Comparison of ENCODE assay signal across 17 cellular contexts in the genomic region with DNA sequence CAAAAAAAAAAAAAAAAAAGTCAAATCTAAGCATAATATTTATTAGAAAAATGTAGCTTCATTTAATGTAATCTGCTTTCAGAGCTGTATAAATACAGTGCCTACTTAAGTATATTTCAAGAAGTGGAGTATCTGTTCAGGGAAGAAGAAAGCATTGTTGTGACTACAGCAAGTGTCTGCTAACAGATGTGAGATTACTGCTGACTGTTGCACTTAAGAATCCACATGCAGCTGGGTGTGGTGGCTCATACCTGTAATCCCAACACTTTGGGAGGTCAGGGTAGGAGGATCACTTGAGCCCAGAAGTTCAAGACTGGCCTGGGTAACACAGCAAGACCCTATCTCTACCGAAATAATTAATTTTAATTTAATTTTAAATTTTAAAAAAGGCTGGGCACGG. TPM values are rescaled to one million over a fixed set of nuclear protein-coding genes. Genes with fewer than 3 reads are reported as not detected.
"Had no signal": no experiment of that assay in that cellular context is flagged by ENCODE, and none has a peak within 500 bp of the region (broad histone marks: within the 10 kb centered on the region; RNA-seq: fewer than 3 reads in every experiment).

No MANE protein-coding gene starts in this region.

- DNase-seq: activated CD4-positive, alpha-beta memory T cell treated with anti-CD3 and anti-CD28 coated beads, Interleukin-2, amount 10 ng/mL, durations not matched to agents 7 days and 5 days; activated CD4-positive, alpha-beta T cell treated with anti-CD3 and anti-CD28 coated beads, Interleukin-2, amount 10 ng/mL, durations not matched to agents 24 days and 14 days; activated gamma-delta T cell; anterior cingulate cortex; body of pancreas; dermis blood vessel endothelial cell; effector CD8-positive, alpha-beta T cell; hippocampal formation; left ventricle myocardium inferior; natural killer cell; ovary; stimulated activated CD4-positive, alpha-beta T cell treated with anti-CD3 and anti-CD28 coated beads, Interleukin-4, amount 100 ng/mL, for 4 hours; stimulated activated naive CD8-positive, alpha-beta T cell treated with anti-CD3 and anti-CD28 coated beads, Interleukin-15, Interleukin-2, amounts not matched to agents 100 U/mL and 50 U/mL, for 24 hours; upper lobe of left lung had no signal

- H3K36me3 ChIP-seq: ovary, prostate gland had no signal

- H3K9me3 ChIP-seq: body of pancreas, left ventricle myocardium inferior, ovary, prostate gland, right atrium auricular region, upper lobe of left lung had no signal

- ATAC-seq: body of pancreas, natural killer cell had no signal

- H3K4me1 ChIP-seq: prostate gland had no signal

- H3K27ac ChIP-seq: body of pancreas, ovary, prostate gland had no signal

- H3K4me3 ChIP-seq: body of pancreas, left ventricle myocardium inferior, ovary, prostate gland, right atrium auricular region had no signal

- H3K27me3 ChIP-seq: body of pancreas, ovary, right atrium auricular region, upper lobe of left lung had no signal

- FAIRE-seq: frontal cortex had no signal

RNA-seq across cellular contexts. Expression of gene CDC25C, which starts 39.9 kb away (rescaled TPM):
- total RNA-seq: body of pancreas, left ventricle myocardium inferior had no signal
